In the genomic region with DNA sequence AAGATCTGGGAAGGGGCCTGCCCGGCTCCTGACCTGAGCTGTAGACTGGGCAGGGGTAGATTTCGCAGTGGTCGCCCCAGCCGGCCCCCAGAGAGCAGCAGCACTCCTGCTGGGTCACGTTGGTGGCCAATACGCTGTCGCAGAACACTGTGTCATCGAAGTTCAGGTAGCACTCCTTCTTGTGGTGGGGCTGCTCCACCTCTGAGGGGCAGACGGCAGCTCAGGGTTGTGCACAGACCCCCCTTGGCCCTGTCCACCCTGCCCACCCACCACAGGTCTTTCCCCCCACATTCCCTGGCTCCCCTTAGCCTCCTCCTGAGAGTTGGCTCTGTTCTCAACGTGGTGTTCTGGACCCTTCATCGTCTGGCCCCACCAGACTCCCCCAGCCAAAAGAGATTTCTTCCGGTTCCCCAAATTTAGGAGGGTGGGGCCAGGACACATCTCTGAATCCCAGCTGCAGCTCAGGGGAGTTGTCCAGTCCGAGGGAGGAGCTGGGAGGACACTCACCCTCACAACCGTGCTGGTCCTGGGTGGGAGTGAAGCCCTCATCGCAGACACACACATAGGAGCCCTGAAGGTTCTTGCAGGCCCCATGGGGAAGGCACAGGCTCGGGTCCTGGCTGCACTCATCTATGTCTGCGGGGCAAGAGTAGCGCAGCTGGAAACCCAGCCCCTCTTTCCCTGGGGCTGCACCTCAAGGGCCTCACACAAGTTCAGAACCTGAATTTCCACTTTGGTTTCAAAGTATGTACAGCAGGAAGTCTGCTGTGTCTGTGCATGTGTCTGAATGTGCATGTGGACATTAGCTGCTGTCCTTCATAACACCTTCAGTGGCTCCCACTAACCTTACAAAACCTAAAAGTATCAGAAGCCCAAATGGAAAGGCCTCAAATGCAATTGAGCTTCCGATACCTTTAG, we compare ENCODE assay signal across 8 cellular contexts. TPM values are rescaled to one million over a fixed set of nuclear protein-coding genes. Genes with fewer than 3 reads are reported as not detected.
DNase-seq lines count a peak whose midpoint lies in the region; FAIRE-seq and TF ChIP-seq lines count a peak whose summit lies in the region.

No MANE protein-coding gene starts in this region.

- H3K4me1 ChIP-seq in A673 (ENCODE audit: insufficient read depth, low read length, poor library complexity, severe bottlenecking) (peaks cover 13% of the 10 kb centered on the region), breast epithelium (peaks cover 6 to 12% of the 10 kb centered on the region in 2 donors), mucosa of rectum (ENCODE audit: control insufficient read depth in 2 of 2, insufficient read depth in 2 of 2, low read length in 2 of 2) (peaks cover 19 to 23% of the 10 kb centered on the region in 2 donors)

- H3K27ac ChIP-seq in A673 (ENCODE audit: low read depth, low read length, poor library complexity, severe bottlenecking) (peak overlapping the region; percentile 52), breast epithelium (peak overlapping the region; percentile 88 to 97), mucosa of rectum (ENCODE audit: low read depth in 2 of 2, low read length in 2 of 2) (peak overlapping the region; percentile 88 to 93)

- POLR2A ChIA-PET in A673 (lab: Charles Lee; ENCODE audit: low non-redundant PET): interaction anchor here (0.6 kb wide), 1 partner anchor 36 kb away, joined by 4 read pairs; no protein-coding TSS in a partner anchor

- no peak for TF ChIP-seq POLR2A in breast epithelium (IDR thresholded peaks at IDR 0.05)

- DNase-seq in A673 (ENCODE audit: low spot score) (no peak), HTR-8/SVneo (ENCODE audit: insufficient read length, low spot score) (no peak), breast epithelium (ENCODE audit: low spot score in 2 of 2) (no peak), NCI-H2081 (lab: John Stamatoyannopoulos, UW) (no peak), dermis blood vessel endothelial cell (no peak), COLO829 (ENCODE audit: low spot score) (no peak), NCI-H146 treated with DMSO at 0.1 percent for 48 hours (lab: John Stamatoyannopoulos, UW; ENCODE audit: unreplicated experiment) (no peak)

- CTCF ChIA-PET in A673 (lab: Charles Lee): interaction anchor here (0.6 to 2.1 kb wide), 14 partner anchors 16 to 486 kb away, joined by 3 to 13 read pairs (median 4); partner anchors contain the start of genes DPF2, FAM89B, LTBP3 and SCYL1

- H3K9me3 ChIP-seq in A673 (ENCODE audit: low read depth, low read length, poor library complexity, severe bottlenecking) (no peaks in the 10 kb centered on the region), breast epithelium (no peaks in the 10 kb centered on the region), mucosa of rectum (ENCODE audit: control insufficient read depth in 2 of 2, low read length in 2 of 2) (no peaks in the 10 kb centered on the region)

- no TSS peak for BruUV-seq in A673 (replicated peaks; lab: Mats Ljungman, UMichigan)

- peak; percentile 33 for FAIRE-seq in HTR-8/SVneo (lab: Jason Lieb, UNC)

- H3K27me3 ChIP-seq in A673 (replicated peaks; ENCODE audit: insufficient read depth, low read depth, low read length, poor library complexity) (no peaks in the 10 kb centered on the region), breast epithelium (no peaks in the 10 kb centered on the region), mucosa of rectum (ENCODE audit: control insufficient read depth in 2 of 2, insufficient read depth in 2 of 2, low read length in 2 of 2) (no peaks in the 10 kb centered on the region)

- intact Hi-C loops in A673 (cut with micrococcal nuclease; ENCODE audit: unreplicated experiment): loop anchor here (1.0 kb wide), 1 partner anchor 29 kb away; the partner anchor contains the start of gene ZNRD2
- intact Hi-C loops in breast epithelium (cut with DNase I; ENCODE audit: low total_unique reads): loop anchor here (5.0 kb wide), 2 partner anchors 46 to 764 kb away; partner anchors contain the start of gene SF1

- peak overlapping the region; percentile 49 to 68 for H3K9ac ChIP-seq in mucosa of rectum (ENCODE audit: low read depth in 1 of 2, low read length in 2 of 2)

- TF ChIP-seq CTCF in A673 (conservative IDR thresholded peaks at IDR 0.05; ENCODE audit: low read depth, low read length) (no peak), breast epithelium (IDR thresholded peaks at IDR 0.05) (peak in 1 of 3 donors; percentile 6)

- H3K36me3 ChIP-seq in A673 (ENCODE audit: insufficient read depth, low read length, poor library complexity, severe bottlenecking): peaks cover 18% of the 10 kb centered on the region
- H3K36me3 ChIP-seq in breast epithelium: no peaks in the 10 kb centered on the region
- H3K36me3 ChIP-seq in mucosa of rectum (ENCODE audit: control insufficient read depth in 2 of 2, insufficient read depth in 2 of 2, low read length in 2 of 2): peaks cover 13 to 24% of the 10 kb centered on the region in 2 donors

- peak overlapping the region; percentile 57 for H3K4me3 ChIP-seq in A673 (ENCODE audit: low read depth, low read length, poor library complexity, severe bottlenecking)
- peak overlapping the region; percentile 41 to 71 (median 56) for H3K4me3 ChIP-seq in breast epithelium
- peak overlapping the region; percentile 89 for H3K4me3 ChIP-seq in mucosa of rectum (ENCODE audit: low read length in 2 of 2)

RNA-seq across cellular contexts. Expression of gene SCYL1, which starts 16.5 kb away (rescaled TPM):
- 90.6 and 95.7 TPM in 2 replicates for total RNA-seq in A673 (2021)
- total RNA-seq in breast epithelium: 10 to 100 TPM; 74.1 to 83.4 (median 83.2) TPM
- total RNA-seq in dermis blood vessel endothelial cell: 67.4 and 71.3 TPM in 2 replicates

RNA-seq across cellular contexts. Expression of gene LTBP3, which starts 16.8 kb away (rescaled TPM):
- total RNA-seq in A673 (2021): 92.1 and 123 TPM in 2 replicates
- total RNA-seq in breast epithelium: 10 to 100 TPM; 63.0 to 98.9 (median 95.7) TPM
- total RNA-seq in dermis blood vessel endothelial cell: 31.1 and 48.2 TPM in 2 replicates

RNA-seq across cellular contexts. Expression of gene ZNRD2, which starts 28.9 kb away (rescaled TPM):
- total RNA-seq in A673 (2021) (95.4 and 98.9 TPM in 2 replicates), breast epithelium (10 to 100 TPM; 48.9 to 60.0 (median 59.4) TPM), dermis blood vessel endothelial cell (38.7 and 47.5 TPM in 2 replicates)

RNA-seq across cellular contexts. Expression of gene FAM89B, which starts 31.0 kb away (rescaled TPM):
- total RNA-seq in A673 (2021) (79.8 and 88.3 TPM in 2 replicates), breast epithelium (10 to 100 TPM; 37.4 to 51.4 (median 40.8) TPM), dermis blood vessel endothelial cell (23.3 and 24.8 TPM in 2 replicates)

RNA-seq across cellular contexts. Expression of gene EHBP1L1, which starts 34.5 kb away (rescaled TPM):
- total RNA-seq in A673 (2021) (29.5 and 40.9 TPM in 2 replicates), breast epithelium (10 to 100 TPM; 28.0 to 68.8 (median 33.4) TPM), dermis blood vessel endothelial cell (15.7 and 15.9 TPM in 2 replicates)
